In genomic region chr3:105503191-105503593, GRCh38 we compare ENCODE assay signal across 1 cellular context.
A peak's percentile ranks its signal among the peaks of the same experiment; 100 is the strongest.
TF ChIP-seq lines count a peak whose summit lies in the region.

No MANE protein-coding gene starts in this region.

TF ChIP-seq in HepG2, 621 proteins besides CTCF, POLR2A, EP300 and RAD21 (continued from another document and continues in another):
- no peak for TF ChIP-seq POLR2AphosphoS2 (IDR thresholded peaks at IDR 0.05; ENCODE audit: low read depth, low read length)
- no peak for TF ChIP-seq GLI4 (CRISPR knock-in tag; IDR thresholded peaks at IDR 0.05; ENCODE audit: borderline replicate concordance)
- TF ChIP-seq SP2 (CRISPR knock-in tag; IDR thresholded peaks at IDR 0.05): no peak
- TF ChIP-seq SIX1 (CRISPR knock-in tag; IDR thresholded peaks at IDR 0.05; ENCODE audit: borderline replicate concordance): peak; percentile 95
- peak; percentile 95 for TF ChIP-seq RERE (CRISPR knock-in tag; IDR thresholded peaks at IDR 0.05; ENCODE audit: low read depth)
- peak; percentile 65 for TF ChIP-seq THAP11 (CRISPR knock-in tag; IDR thresholded peaks at IDR 0.05)
- TF ChIP-seq NCOA5 (CRISPR knock-in tag; IDR thresholded peaks at IDR 0.05): no peak
- no peak for TF ChIP-seq POLR2G (IDR thresholded peaks at IDR 0.05; ENCODE audit: low read depth, low read length)
- peak; percentile 95 for TF ChIP-seq NCOR1 (IDR thresholded peaks at IDR 0.05; ENCODE audit: borderline replicate concordance, low read length)
- TF ChIP-seq NAIF1 (CRISPR knock-in tag; IDR thresholded peaks at IDR 0.05; ENCODE audit: borderline replicate concordance): peak; percentile 28; the same call in 1 of the 2 replicates
- no peak for TF ChIP-seq ZNF550 (CRISPR knock-in tag; IDR thresholded peaks at IDR 0.05; ENCODE audit: borderline replicate concordance)
- TF ChIP-seq RNF219 (CRISPR knock-in tag; IDR thresholded peaks at IDR 0.05): no peak
- TF ChIP-seq AGO2 (optimal IDR thresholded peaks at IDR 0.05; ENCODE audit: low read depth, low read length): no peak
- peak; percentile 53; the same call in 1 of the 2 replicates for TF ChIP-seq ZNF670 (CRISPR knock-in tag; IDR thresholded peaks at IDR 0.05; ENCODE audit: borderline replicate concordance)
- TF ChIP-seq SOX13 (IDR thresholded peaks at IDR 0.05): peak; percentile 88
- TF ChIP-seq SOX13 (CRISPR knock-in tag; conservative IDR thresholded peaks at IDR 0.05 in 1 of 2, IDR thresholded peaks at IDR 0.05 in 1 of 2): peak in 1 of 2 experiments; percentile 97; a peak in 2 of 4 replicates
- peak; percentile 61; the same call in 1 of the 2 replicates for TF ChIP-seq ZNF414 (CRISPR knock-in tag; IDR thresholded peaks at IDR 0.05)
- no peak for TF ChIP-seq TP53 (CRISPR knock-in tag; conservative IDR thresholded peaks at IDR 0.05)
- no peak for TF ChIP-seq LRRFIP1 (CRISPR knock-in tag; conservative IDR thresholded peaks at IDR 0.05)
- no peak for TF ChIP-seq ZNF382 (CRISPR knock-in tag; IDR thresholded peaks at IDR 0.05; ENCODE audit: borderline replicate concordance)
- TF ChIP-seq TFE3 (CRISPR knock-in tag; IDR thresholded peaks at IDR 0.05): peak; percentile 47; the same call in 1 of the 2 replicates
- no peak for TF ChIP-seq KDM5B (CRISPR knock-in tag; IDR thresholded peaks at IDR 0.05; ENCODE audit: borderline replicate concordance)
- TF ChIP-seq FLYWCH1 (CRISPR knock-in tag; IDR thresholded peaks at IDR 0.05): no peak
- TF ChIP-seq ZSCAN12 (CRISPR knock-in tag; IDR thresholded peaks at IDR 0.05): no peak
- TF ChIP-seq ZFP91 (CRISPR knock-in tag; IDR thresholded peaks at IDR 0.05; ENCODE audit: borderline replicate concordance): no peak
- TF ChIP-seq CREBL2 (CRISPR knock-in tag; IDR thresholded peaks at IDR 0.05; ENCODE audit: borderline replicate concordance): no peak
- TF ChIP-seq ZNF761 (CRISPR knock-in tag; conservative IDR thresholded peaks at IDR 0.05): 0 out of 2 replicates have a peak, but pooled peaks have one; percentile 12
- TF ChIP-seq FOXK2 (IDR thresholded peaks at IDR 0.05): 0 out of 2 replicates have a peak, but pooled peaks have one; percentile 36
- TF ChIP-seq MBNL3 (CRISPR knock-in tag; conservative IDR thresholded peaks at IDR 0.05): no peak
- peak; percentile 67 for TF ChIP-seq NR2F6 (IDR thresholded peaks at IDR 0.05)
- TF ChIP-seq NR2F6 (CRISPR knock-in tag; IDR thresholded peaks at IDR 0.05): peak; percentile 45; the same call in 1 of the 2 replicates
- no peak for TF ChIP-seq THYN1 (CRISPR knock-in tag; IDR thresholded peaks at IDR 0.05; ENCODE audit: borderline replicate concordance, low read depth)
- TF ChIP-seq ZNF792 (CRISPR knock-in tag; IDR thresholded peaks at IDR 0.05): no peak
- peak; percentile 59; the same call in 1 of the 2 replicates for TF ChIP-seq PATZ1 (CRISPR knock-in tag; IDR thresholded peaks at IDR 0.05)
- TF ChIP-seq NFIB (CRISPR knock-in tag; IDR thresholded peaks at IDR 0.05; ENCODE audit: borderline replicate concordance): no peak
- no peak for TF ChIP-seq ZNF451 (CRISPR knock-in tag; IDR thresholded peaks at IDR 0.05)
- no peak for TF ChIP-seq ZNF597 (CRISPR knock-in tag; IDR thresholded peaks at IDR 0.05)
